2 cellular contexts compared by ENCODE assay signal in genomic region chr10:10434312-10434711, GRCh38.
TF ChIP-seq lines count a peak whose summit lies in the region.

No MANE protein-coding gene starts in this region.

TF ChIP-seq in HEK293, 187 proteins besides CTCF, POLR2A, EP300 and RAD21 (continued from another document):
- TF ChIP-seq, protein P1, sequence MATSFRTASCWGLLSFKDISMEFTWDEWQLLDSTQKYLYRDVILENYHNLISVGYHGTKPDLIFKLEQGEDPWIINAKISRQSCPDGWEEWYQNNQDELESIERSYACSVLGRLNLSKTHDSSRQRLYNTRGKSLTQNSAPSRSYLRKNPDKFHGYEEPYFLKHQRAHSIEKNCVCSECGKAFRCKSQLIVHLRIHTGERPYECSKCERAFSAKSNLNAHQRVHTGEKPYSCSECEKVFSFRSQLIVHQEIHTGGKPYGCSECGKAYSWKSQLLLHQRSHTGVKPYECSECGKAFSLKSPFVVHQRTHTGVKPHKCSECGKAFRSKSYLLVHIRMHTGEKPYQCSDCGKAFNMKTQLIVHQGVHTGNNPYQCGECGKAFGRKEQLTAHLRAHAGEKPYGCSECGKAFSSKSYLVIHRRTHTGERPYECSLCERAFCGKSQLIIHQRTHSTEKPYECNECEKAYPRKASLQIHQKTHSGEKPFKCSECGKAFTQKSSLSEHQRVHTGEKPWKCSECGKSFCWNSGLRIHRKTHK (tag by site-specific recombination; IDR thresholded peaks at IDR 0.05), result no peak
- TF ChIP-seq ZNF280D (tag by site-specific recombination; IDR thresholded peaks at IDR 0.05), result 0 out of 2 replicates have a peak, but pooled peaks have one; percentile 56
- TF ChIP-seq ZNF335 (tag by site-specific recombination; conservative IDR thresholded peaks at IDR 0.05), result no peak
- TF ChIP-seq ZNF792 (tag by site-specific recombination; IDR thresholded peaks at IDR 0.05), result no peak
- TF ChIP-seq ZNF544 (tag by site-specific recombination; IDR thresholded peaks at IDR 0.05), result no peak
- peak; percentile 78 for TF ChIP-seq ZNF146 (tag by site-specific recombination; IDR thresholded peaks at IDR 0.05)
TF ChIP-seq in HEK293: peak in this region for 2.

TF ChIP-seq in H1, 55 proteins besides CTCF, POLR2A, EP300 and RAD21 (continued from another document):
- TF ChIP-seq KDM1A (IDR thresholded peaks at IDR 0.05; ENCODE audit: borderline replicate concordance, low read length) (peak; percentile 92; the same call in 1 of the 2 replicates), POU5F1 (IDR thresholded peaks at IDR 0.05; ENCODE audit: low read depth, low read length) (no peak)
